In genomic region chr7:22387583-22387982, GRCh38 we compare ENCODE assay signal across 16 cellular contexts. TPM values are rescaled to one million over a fixed set of nuclear protein-coding genes. Genes with fewer than 3 reads are reported as not detected.
DNase-seq lines count a peak whose midpoint lies in the region; ATAC-seq and TF ChIP-seq lines count a peak whose summit lies in the region.
"Had no signal": no experiment of that assay in that cellular context is flagged by ENCODE, and none has a peak within 500 bp of the region (broad histone marks: within the 10 kb centered on the region; RNA-seq: fewer than 3 reads in every experiment).

No MANE protein-coding gene starts in this region.

- DNase-seq in EH (ENCODE audit: low read depth) (peak; percentile 86), fibroblast of gingiva (ENCODE audit: low read depth) (peak; percentile 87), putamen (ENCODE audit: low spot score) (peak; percentile 64), HuH-7.5 (ENCODE audit: low spot score) (no peak)
- DNase-seq in activated CD4-positive, alpha-beta memory T cell treated with anti-CD3 and anti-CD28 coated beads, Interleukin-2, amount 10 ng/mL, durations not matched to agents 7 days and 5 days, result no peak
- DNase-seq: activated naive CD4-positive, alpha-beta T cell; gastrocnemius medialis; islet precursor cell; NCI-H2171; NK-92 treated with Interleukin-12 subunit alpha and Interleukin-12 subunit beta, amount 100 ng/mL, for 24 hours; stimulated activated CD4-positive, alpha-beta T cell treated with anti-CD3 and anti-CD28 coated beads, Interleukin-4, amount 100 ng/mL, for 4 hours; stimulated activated naive B cell treated with anti-CD40 and anti-IgM and Interleukin-4, amounts not matched to agents 10 μg/mL and 1 μg/mL and 100 μg/mL, for 72 hours had no signal

- peaks cover 18% of the 10 kb centered on the region for H3K27me3 Mint-ChIP-seq in activated CD4-positive, alpha-beta memory T cell treated with anti-CD3 and anti-CD28 coated beads, Interleukin-2, amount 10 ng/mL, durations not matched to agents 7 days and 5 days
- H3K27me3 Mint-ChIP-seq: dendritic cell treated with granulocyte-macrophage colony-stimulating factor and Interleukin-4, amounts not matched to agents 40 ng/mL and 50 ng/mL, for 4 days had no signal

- no peaks in the 10 kb centered on the region for H3K9me3 Mint-ChIP-seq in activated CD4-positive, alpha-beta memory T cell treated with anti-CD3 and anti-CD28 coated beads, Interleukin-2, amount 10 ng/mL, durations not matched to agents 7 days and 5 days
- H3K9me3 Mint-ChIP-seq: dendritic cell treated with granulocyte-macrophage colony-stimulating factor and Interleukin-4, amounts not matched to agents 40 ng/mL and 50 ng/mL, for 4 days had no signal

- no peaks in the 10 kb centered on the region for H3K36me3 Mint-ChIP-seq in activated CD4-positive, alpha-beta memory T cell treated with anti-CD3 and anti-CD28 coated beads, Interleukin-2, amount 10 ng/mL, durations not matched to agents 7 days and 5 days (ENCODE audit: low read depth)
- H3K36me3 Mint-ChIP-seq: stimulated activated naive B cell treated with anti-CD40 and anti-IgM and Interleukin-4, amounts not matched to agents 10 μg/mL and 1 μg/mL and 100 μg/mL, for 72 hours had no signal

- CTCF ChIA-PET in activated CD4-positive, alpha-beta memory T cell treated with anti-CD3 and anti-CD28 coated beads, Interleukin-2, amount 10 ng/mL, durations not matched to agents 7 days and 5 days (lab: Charles Lee), result no interaction called here

- peak; percentile 97 for ATAC-seq in SK-N-SH treated with all-trans-retinoic acid at 6 μM for 48 hours
- no peak for ATAC-seq in GM18498 (IDR thresholded peaks at IDR 0.05; ENCODE audit: unreplicated experiment)
- no peak for ATAC-seq in GM21367 (IDR thresholded peaks at IDR 0.05; ENCODE audit: unreplicated experiment)
- ATAC-seq: gastrocnemius medialis had no signal

- H3K27ac Mint-ChIP-seq in activated CD4-positive, alpha-beta memory T cell treated with anti-CD3 and anti-CD28 coated beads, Interleukin-2, amount 10 ng/mL, durations not matched to agents 7 days and 5 days, result no peak overlapping the region
- H3K27ac Mint-ChIP-seq: dendritic cell treated with granulocyte-macrophage colony-stimulating factor and Interleukin-4, amounts not matched to agents 40 ng/mL and 50 ng/mL, for 4 days; stimulated activated naive B cell treated with anti-CD40 and anti-IgM and Interleukin-4, amounts not matched to agents 10 μg/mL and 1 μg/mL and 100 μg/mL, for 72 hours had no signal

- H3K4me1 Mint-ChIP-seq in activated CD4-positive, alpha-beta memory T cell treated with anti-CD3 and anti-CD28 coated beads, Interleukin-2, amount 10 ng/mL, durations not matched to agents 7 days and 5 days, result peaks cover 5% of the 10 kb centered on the region

- POLR2A ChIA-PET in activated CD4-positive, alpha-beta memory T cell treated with anti-CD3 and anti-CD28 coated beads, Interleukin-2, amount 10 ng/mL, durations not matched to agents 7 days and 5 days (lab: Charles Lee), result no interaction called here

- no peak overlapping the region for H3K4me3 Mint-ChIP-seq in activated CD4-positive, alpha-beta memory T cell treated with anti-CD3 and anti-CD28 coated beads, Interleukin-2, amount 10 ng/mL, durations not matched to agents 7 days and 5 days
- H3K4me3 Mint-ChIP-seq: dendritic cell treated with granulocyte-macrophage colony-stimulating factor and Interleukin-4, amounts not matched to agents 40 ng/mL and 50 ng/mL, for 4 days; stimulated activated naive B cell treated with anti-CD40 and anti-IgM and Interleukin-4, amounts not matched to agents 10 μg/mL and 1 μg/mL and 100 μg/mL, for 72 hours had no signal

TF ChIP-seq in SK-N-SH treated with all-trans-retinoic acid at 6 μM for 48 hours, 23 proteins besides CTCF, POLR2A, EP300 and RAD21:
- TF ChIP-seq ZNF565 (CRISPR knock-in tag; conservative IDR thresholded peaks at IDR 0.05; ENCODE audit: low read depth) (no peak), PATZ1 (CRISPR knock-in tag; IDR thresholded peaks at IDR 0.05; ENCODE audit: borderline replicate concordance) (no peak), SNAI2 (CRISPR knock-in tag; IDR thresholded peaks at IDR 0.05) (no peak), CSRNP3 (CRISPR knock-in tag; IDR thresholded peaks at IDR 0.05) (no peak), ZFP3 (CRISPR knock-in tag; IDR thresholded peaks at IDR 0.05) (peak; percentile 71; the same call in 1 of the 2 replicates), ISL1 (CRISPR knock-in tag; IDR thresholded peaks at IDR 0.05) (peak; percentile 83), ZC3H10 (CRISPR knock-in tag; IDR thresholded peaks at IDR 0.05) (no peak)

RNA-seq across cellular contexts. Expression of gene RAPGEF5, which starts 30.6 kb away (rescaled TPM):
- under 1 TPM; 0.43 to 0.93 TPM for total RNA-seq in activated CD4-positive, alpha-beta memory T cell treated with anti-CD3 and anti-CD28 coated beads, Interleukin-2, amount 10 ng/mL, durations not matched to agents 7 days and 5 days

Comparison
In these comparisons a context has a peak if more than half of its experiments do, and no peak if none do; other contexts are left out.
1. DNase-seq: peak in EH (single experiment), fibroblast of gingiva (single experiment) and putamen (single experiment); none in HuH-7.5 (single experiment) and activated CD4-positive, alpha-beta memory T cell treated with anti-CD3 and anti-CD28 coated beads, Interleukin-2, amount 10 ng/mL, durations not matched to agents 7 days and 5 days (single experiment).